16 cellular contexts compared by ENCODE assay signal in genomic region chr12:106178582-106178981, GRCh38. TPM values are rescaled to one million over a fixed set of nuclear protein-coding genes. Genes with fewer than 3 reads are reported as not detected.
DNase-seq lines count a peak whose midpoint lies in the region; ATAC-seq and TF ChIP-seq lines count a peak whose summit lies in the region.
"Had no signal": no experiment of that assay in that cellular context is flagged by ENCODE, and none has a peak within 500 bp of the region (broad histone marks: within the 10 kb centered on the region; RNA-seq: fewer than 3 reads in every experiment).

No MANE protein-coding gene starts in this region.

- peaks cover 12% of the 10 kb centered on the region for H3K27me3 Mint-ChIP-seq in Calu3 (ENCODE audit: unreplicated experiment)

- no peak for ATAC-seq in left colon
- no peak for ATAC-seq in HG03135 (IDR thresholded peaks at IDR 0.05; ENCODE audit: unreplicated experiment)
- no peak for ATAC-seq in GM21529 (IDR thresholded peaks at IDR 0.05; ENCODE audit: unreplicated experiment)
- ATAC-seq: activated naive CD4-positive, alpha-beta T cell treated with anti-CD3 and anti-CD28 coated beads, Interleukin-2, amount 50 U/mL, for 72 hours; SK-N-SH treated with all-trans-retinoic acid at 6 μM for 48 hours; stimulated activated naive B cell treated with anti-CD40 and anti-IgM and Interleukin-4, amounts not matched to agents 10 μg/mL and 1 μg/mL and 100 μg/mL, for 72 hours had no signal

- no peaks in the 10 kb centered on the region for H3K9me3 Mint-ChIP-seq in Calu3 (ENCODE audit: low read depth, unreplicated experiment)
- H3K9me3 Mint-ChIP-seq: activated naive CD4-positive, alpha-beta T cell treated with anti-CD3 and anti-CD28 coated beads, Interleukin-2, amount 50 U/mL, for 72 hours; IgD-negative memory B cell; stimulated activated naive B cell treated with anti-CD40 and anti-IgM and Interleukin-4, amounts not matched to agents 10 μg/mL and 1 μg/mL and 100 μg/mL, for 72 hours had no signal

- H3K4me1 Mint-ChIP-seq in Calu3 (ENCODE audit: low read depth, unreplicated experiment): no peaks in the 10 kb centered on the region
- H3K4me1 Mint-ChIP-seq: IgD-negative memory B cell; stimulated activated naive B cell treated with anti-CD40 and anti-IgM and Interleukin-4, amounts not matched to agents 10 μg/mL and 1 μg/mL and 100 μg/mL, for 72 hours had no signal

- H3K4me3 Mint-ChIP-seq in Calu3 (ENCODE audit: low read depth, unreplicated experiment): no peak overlapping the region
- H3K4me3 Mint-ChIP-seq: IgD-negative memory B cell; stimulated activated naive B cell treated with anti-CD40 and anti-IgM and Interleukin-4, amounts not matched to agents 10 μg/mL and 1 μg/mL and 100 μg/mL, for 72 hours had no signal

- peak; percentile 92 for DNase-seq in ELF-1 (ENCODE audit: low read depth, low spot score)
- DNase-seq in NT2/D1 (ENCODE audit: low read depth, low spot score): no peak
- DNase-seq in right atrium auricular region (ENCODE audit: low spot score): no peak
- DNase-seq in Calu3: no peak
- no peak for DNase-seq in left colon
- DNase-seq: activated T-cell treated with anti-CD3 and anti-CD28 coated beads, Interleukin-2, amount 50 U/mL, for 1 hour; COR-L47; effector memory CD4-positive, alpha-beta T cell; NCI-H2081 treated with DMSO at 0.1 percent for 48 hours; stimulated activated naive B cell treated with anti-CD40 and anti-IgM and Interleukin-4, amounts not matched to agents 10 μg/mL and 1 μg/mL and 100 μg/mL, for 72 hours had no signal

- H3K36me3 ChIP-seq in NT2/D1 (ENCODE audit: insufficient read depth, insufficient read length, low read length) (no peaks in the 10 kb centered on the region), right atrium auricular region (no peaks in the 10 kb centered on the region), rectal smooth muscle tissue (ENCODE audit: control insufficient read depth, insufficient read depth, low read length) (no peaks in the 10 kb centered on the region)

- no peaks in the 10 kb centered on the region for H3K36me3 Mint-ChIP-seq in Calu3 (ENCODE audit: insufficient read depth, unreplicated experiment)
- H3K36me3 Mint-ChIP-seq: activated naive CD4-positive, alpha-beta T cell treated with anti-CD3 and anti-CD28 coated beads, Interleukin-2, amount 50 U/mL, for 72 hours; stimulated activated naive B cell treated with anti-CD40 and anti-IgM and Interleukin-4, amounts not matched to agents 10 μg/mL and 1 μg/mL and 100 μg/mL, for 72 hours had no signal

- H3K9me3 ChIP-seq in NT2/D1 (ENCODE audit: insufficient read depth, low read length) (no peaks in the 10 kb centered on the region), right atrium auricular region (no peaks in the 10 kb centered on the region)

- TF ChIP-seq CTCF in right atrium auricular region (IDR thresholded peaks at IDR 0.05) (no peak), Calu3 (IDR thresholded peaks at IDR 0.05; ENCODE audit: unreplicated experiment) (no peak)

- peaks cover 13% of the 10 kb centered on the region for H3K4me1 ChIP-seq in NT2/D1 (ENCODE audit: insufficient read depth, insufficient read length)
- peaks cover 0 to 7% of the 10 kb centered on the region in 2 donors for H3K4me1 ChIP-seq in right atrium auricular region
- no peaks in the 10 kb centered on the region for H3K4me1 ChIP-seq in rectal smooth muscle tissue (ENCODE audit: control insufficient read depth, insufficient read depth, low read length)

- H3K9ac ChIP-seq in NT2/D1 (ENCODE audit: insufficient read length, low read depth): peak overlapping the region; percentile 2
- no peak overlapping the region for H3K9ac ChIP-seq in rectal smooth muscle tissue (ENCODE audit: low read length)

- no TSS peak for BruUV-seq in Calu3 (replicated peaks; lab: Mats Ljungman, UMichigan)

- no peaks in the 10 kb centered on the region for H3K27me3 ChIP-seq in NT2/D1 (ENCODE audit: insufficient read depth, insufficient read length)
- H3K27me3 ChIP-seq in right atrium auricular region: no peaks in the 10 kb centered on the region
- no peaks in the 10 kb centered on the region for H3K27me3 ChIP-seq in rectal smooth muscle tissue (ENCODE audit: control insufficient read depth, insufficient read depth, low read length)

- H3K4me3 ChIP-seq in NT2/D1 (ENCODE audit: insufficient read length, low read depth) (no peak overlapping the region), right atrium auricular region (no peak overlapping the region), rectal smooth muscle tissue (ENCODE audit: low read length) (no peak overlapping the region)

- intact Hi-C loops in Calu3 (cut with micrococcal nuclease; ENCODE audit: unreplicated experiment) (no loop called here), left colon (cut with DNase I, micrococcal nuclease) (no loop called here)

- CTCF ChIA-PET in Calu3 (lab: Charles Lee): no interaction called here

- H3K27ac ChIP-seq in right atrium auricular region (peak overlapping the region; percentile 27 to 29), rectal smooth muscle tissue (ENCODE audit: low read depth, low read length) (peak overlapping the region; percentile 23)

- no peak overlapping the region for H3K27ac Mint-ChIP-seq in Calu3 (ENCODE audit: unreplicated experiment)
- H3K27ac Mint-ChIP-seq: activated naive CD4-positive, alpha-beta T cell treated with anti-CD3 and anti-CD28 coated beads, Interleukin-2, amount 50 U/mL, for 72 hours; IgD-negative memory B cell; stimulated activated naive B cell treated with anti-CD40 and anti-IgM and Interleukin-4, amounts not matched to agents 10 μg/mL and 1 μg/mL and 100 μg/mL, for 72 hours had no signal

RNA-seq across cellular contexts. Expression of gene NUAK1, which starts 39.8 kb away (rescaled TPM):
- total RNA-seq in right atrium auricular region (10 to 100 TPM; 16.9 to 30.1 TPM), Calu3 (2022) (8.0 and 14.3 TPM in 2 replicates), left colon (1 to 10 TPM; 3.8 to 4.2 TPM)
- total RNA-seq: activated naive CD4-positive, alpha-beta T cell treated with anti-CD3 and anti-CD28 coated beads, Interleukin-2, amount 50 U/mL, for 72 hours had no signal
